ENCODE assay signal across 14 cellular contexts in the genomic region with DNA sequence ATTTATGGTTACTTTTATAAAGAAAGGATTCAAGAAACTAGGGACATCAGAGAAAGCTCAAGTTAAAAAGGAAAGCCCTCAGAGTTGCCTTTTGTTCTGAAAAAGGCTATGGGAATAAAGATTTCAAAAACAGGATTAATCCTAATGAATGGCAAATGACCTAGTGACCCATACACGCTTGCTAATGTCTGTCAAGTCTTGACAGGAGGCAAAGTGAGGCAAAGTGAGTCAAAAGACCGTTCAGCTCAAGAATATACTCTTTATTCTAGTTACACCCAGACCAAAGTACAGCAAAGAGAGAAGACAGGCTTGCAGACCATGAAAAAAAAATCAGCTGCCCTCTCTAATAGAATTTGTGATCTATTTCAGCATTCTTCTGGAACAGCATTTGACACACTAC. TPM values are rescaled to one million over a fixed set of nuclear protein-coding genes. Genes with fewer than 3 reads are reported as not detected.
DNase-seq lines count a peak whose midpoint lies in the region; ATAC-seq and TF ChIP-seq lines count a peak whose summit lies in the region.
"Had no signal": no experiment of that assay in that cellular context is flagged by ENCODE, and none has a peak within 500 bp of the region (broad histone marks: within the 10 kb centered on the region; RNA-seq: fewer than 3 reads in every experiment).

No MANE protein-coding gene starts in this region.

- H3K9me3 ChIP-seq in BLaER1, result peaks cover 62% of the 10 kb centered on the region

- intact Hi-C loops in MCF 10A (cut with micrococcal nuclease), result no loop called here
- intact Hi-C loops in activated CD4-positive, alpha-beta memory T cell treated with anti-CD3 and anti-CD28 coated beads for 36 hours (cut with micrococcal nuclease), result no loop called here

- POLR2A ChIA-PET in MCF 10A (lab: Yijun Ruan, JAX), result interaction anchor here (0.5 to 15.8 kb wide), 6 partner anchors 9 to 107 kb away, joined by 3 to 335 read pairs (median 4); partner anchors contain the start of gene HNRNPR
- POLR2A ChIA-PET in activated CD4-positive, alpha-beta memory T cell treated with anti-CD3 and anti-CD28 coated beads for 36 hours (lab: Charles Lee), result interaction anchor here (5.5 kb wide), 1 partner anchor 21 kb away, joined by 65 read pairs; the partner anchor contains the start of gene HNRNPR

- peaks cover 65% of the 10 kb centered on the region for H3K36me3 ChIP-seq in BLaER1

- CTCF ChIA-PET in MCF 10A (lab: Yijun Ruan, JAX), result interaction anchor here (0.6 to 4.3 kb wide), 7 partner anchors 16 to 174 kb away, joined by 3 to 41 read pairs (median 5); no protein-coding TSS in a partner anchor
- CTCF ChIA-PET in activated CD4-positive, alpha-beta memory T cell treated with anti-CD3 and anti-CD28 coated beads for 36 hours (lab: Charles Lee), result interaction anchor here (3.9 to 4.0 kb wide), 2 partner anchors 21 to 38 kb away, joined by 13 to 20 read pairs; partner anchors contain the start of gene HNRNPR

- no peak overlapping the region for H3K4me2 ChIP-seq in BLaER1

- DNase-seq in HFFc6, result no peak
- no peak for DNase-seq in MCF 10A (ENCODE audit: unreplicated experiment)
- no peak for DNase-seq in NCI-H2227 treated with DMSO at 0.1 percent for 48 hours (lab: John Stamatoyannopoulos, UW)
- no peak for DNase-seq in DMS79 treated with DMSO at 0.1 percent for 48 hours (lab: John Stamatoyannopoulos, UW)
- DNase-seq in activated CD4-positive, alpha-beta memory T cell treated with anti-CD3 and anti-CD28 coated beads for 36 hours, result no peak
- DNase-seq: MV-4-11; RPMI8226; stimulated activated naive CD4-positive, alpha-beta T cell had no signal

- no peaks in the 10 kb centered on the region for H3K27me3 ChIP-seq in BLaER1
- H3K27me3 ChIP-seq: ascending aorta, neutrophil had no signal

- no TSS peak for BruUV-seq in MCF 10A (replicated peaks; lab: Mats Ljungman, UMichigan)

- no peak overlapping the region for H3K9ac ChIP-seq in BLaER1

- ATAC-seq in GM18870 (IDR thresholded peaks at IDR 0.05; ENCODE audit: unreplicated experiment), result no peak

- no peak overlapping the region for H3K27ac Mint-ChIP-seq in HFFc6
- peak overlapping the region; percentile 94 for H3K27ac Mint-ChIP-seq in MCF 10A (ENCODE audit: low read depth, unreplicated experiment)
- peak overlapping the region in 1 of 3 experiments; percentile 22 for H3K27ac Mint-ChIP-seq in nephron
- H3K27ac Mint-ChIP-seq in activated CD4-positive, alpha-beta memory T cell treated with anti-CD3 and anti-CD28 coated beads for 36 hours, result no peak overlapping the region
- H3K27ac Mint-ChIP-seq: T-helper 1 cell treated with Interleukin-12 subunit alpha and Interleukin-12 subunit beta and Interleukin-4 antibody, amounts not matched to agents 30 μg/mL and 1 μg/mL, for 36 hours had no signal

- H3K27ac ChIP-seq in BLaER1, result no peak overlapping the region
- H3K27ac ChIP-seq: ascending aorta, neutrophil had no signal

- H3K9me3 Mint-ChIP-seq in HFFc6, result peaks cover 59% of the 10 kb centered on the region
- no peaks in the 10 kb centered on the region for H3K9me3 Mint-ChIP-seq in MCF 10A (ENCODE audit: unreplicated experiment)
- H3K9me3 Mint-ChIP-seq in nephron, result peaks cover 60% of the 10 kb centered on the region
- peaks cover 31% of the 10 kb centered on the region for H3K9me3 Mint-ChIP-seq in activated CD4-positive, alpha-beta memory T cell treated with anti-CD3 and anti-CD28 coated beads for 36 hours

- H4K20me1 ChIP-seq in BLaER1, result no peaks in the 10 kb centered on the region

- peaks cover 29% of the 10 kb centered on the region for H3K4me1 ChIP-seq in BLaER1

- H3K4me1 Mint-ChIP-seq in HFFc6 (ENCODE audit: low read depth) (peaks cover 37% of the 10 kb centered on the region), MCF 10A (ENCODE audit: insufficient read depth, unreplicated experiment) (peaks cover 16% of the 10 kb centered on the region), nephron (peaks cover 25% of the 10 kb centered on the region)
- peaks cover 30% of the 10 kb centered on the region for H3K4me1 Mint-ChIP-seq in activated CD4-positive, alpha-beta memory T cell treated with anti-CD3 and anti-CD28 coated beads for 36 hours (ENCODE audit: low read depth)

- no peak for TF ChIP-seq CTCF in HFFc6 (IDR thresholded peaks at IDR 0.05)
- TF ChIP-seq CTCF in MCF 10A (IDR thresholded peaks at IDR 0.05; ENCODE audit: unreplicated experiment), result no peak
- TF ChIP-seq CTCF in nephron (IDR thresholded peaks at IDR 0.05; ENCODE audit: unreplicated experiment in 3 of 3), result no peak

- peak overlapping the region; percentile 93 for H3K4me3 Mint-ChIP-seq in HFFc6
- peak overlapping the region; percentile 87 for H3K4me3 Mint-ChIP-seq in MCF 10A (ENCODE audit: unreplicated experiment)
- H3K4me3 Mint-ChIP-seq in nephron, result peak overlapping the region; percentile 89 to 99 (median 99)
- no peak overlapping the region for H3K4me3 Mint-ChIP-seq in activated CD4-positive, alpha-beta memory T cell treated with anti-CD3 and anti-CD28 coated beads for 36 hours

- 0 out of 2 replicates have a peak overlapping the region, but pooled peaks have one; percentile 38 for H3K4me3 ChIP-seq in BLaER1

- H3K27me3 Mint-ChIP-seq in HFFc6 (ENCODE audit: insufficient read depth), result peaks cover 6% of the 10 kb centered on the region
- no peaks in the 10 kb centered on the region for H3K27me3 Mint-ChIP-seq in MCF 10A (ENCODE audit: insufficient read depth, unreplicated experiment)
- H3K27me3 Mint-ChIP-seq in nephron (ENCODE audit: low read depth), result peaks cover 6% of the 10 kb centered on the region
- H3K27me3 Mint-ChIP-seq in activated CD4-positive, alpha-beta memory T cell treated with anti-CD3 and anti-CD28 coated beads for 36 hours, result no peaks in the 10 kb centered on the region

- H3K36me3 Mint-ChIP-seq in HFFc6 (ENCODE audit: low read depth) (peaks cover 59% of the 10 kb centered on the region), MCF 10A (ENCODE audit: insufficient read depth, unreplicated experiment) (peaks cover 66% of the 10 kb centered on the region), nephron (ENCODE audit: low read depth) (peaks cover 73% of the 10 kb centered on the region)
- H3K36me3 Mint-ChIP-seq in activated CD4-positive, alpha-beta memory T cell treated with anti-CD3 and anti-CD28 coated beads for 36 hours, result peaks cover 53% of the 10 kb centered on the region

RNA-seq across cellular contexts. Expression of gene ZNF436, which starts 3.5 kb away (rescaled TPM):
- 1 to 10 TPM; 7.3 to 9.9 (median 8.8) TPM for total RNA-seq in HFFc6 (2021; fragmentation: NEBNext Ultra II Directional; extraction: Animal tissue kit (Norgen Biotek cat#: 25700))
- 6.5 and 8.0 TPM in 2 replicates for total RNA-seq in MCF 10A (2022)
- 1 to 10 TPM; 4.6 to 4.8 TPM for total RNA-seq in activated CD4-positive, alpha-beta memory T cell treated with anti-CD3 and anti-CD28 coated beads for 36 hours

RNA-seq across cellular contexts. Expression of gene HNRNPR, which starts 22.1 kb away (rescaled TPM):
- 100 to 1,000 TPM; 115 to 147 (median 144) TPM for total RNA-seq in HFFc6 (2021; fragmentation: NEBNext Ultra II Directional; extraction: Animal tissue kit (Norgen Biotek cat#: 25700))
- total RNA-seq in MCF 10A (2022), result 128 and 152 TPM in 2 replicates
- total RNA-seq in activated CD4-positive, alpha-beta memory T cell treated with anti-CD3 and anti-CD28 coated beads for 36 hours, result 100 to 1,000 TPM; 180 to 183 TPM

RNA-seq across cellular contexts. Expression of gene TCEA3, which starts 58.4 kb away (rescaled TPM):
- 1 to 10 TPM; 6.0 to 8.4 (median 7.1) TPM for total RNA-seq in HFFc6 (2021; fragmentation: NEBNext Ultra II Directional; extraction: Animal tissue kit (Norgen Biotek cat#: 25700))
- total RNA-seq in MCF 10A (2022), result 0.49 and 1.5 TPM in 2 replicates
- total RNA-seq in activated CD4-positive, alpha-beta memory T cell treated with anti-CD3 and anti-CD28 coated beads for 36 hours, result 1 to 10 TPM; 4.4 to 4.5 TPM
